1 cellular context compared by ENCODE assay signal in the genomic region with DNA sequence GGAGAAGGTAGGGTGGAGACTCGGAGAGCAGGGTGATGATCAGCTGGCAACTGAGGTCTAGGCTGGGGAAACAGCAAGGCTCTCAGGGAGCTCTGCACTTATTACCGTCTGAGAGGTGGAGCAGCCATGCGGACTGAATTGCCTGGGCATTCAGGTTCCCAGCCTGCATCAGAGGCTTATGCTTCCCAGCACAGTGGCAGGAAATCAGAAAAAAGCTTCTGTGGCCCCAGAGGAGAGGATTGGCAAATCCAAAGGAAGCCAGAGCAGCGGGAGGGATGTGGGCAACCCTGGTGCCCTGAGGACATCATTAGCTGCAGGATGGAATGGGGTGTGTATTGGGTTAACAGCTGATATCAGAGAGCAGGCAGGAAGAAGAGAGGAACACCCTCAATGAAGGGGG.
TF ChIP-seq lines count a peak whose summit lies in the region.

No MANE protein-coding gene starts in this region.

TF ChIP-seq in H1, 55 proteins besides CTCF, POLR2A, EP300 and RAD21 (continued from another document):
- TF ChIP-seq, protein P1, sequence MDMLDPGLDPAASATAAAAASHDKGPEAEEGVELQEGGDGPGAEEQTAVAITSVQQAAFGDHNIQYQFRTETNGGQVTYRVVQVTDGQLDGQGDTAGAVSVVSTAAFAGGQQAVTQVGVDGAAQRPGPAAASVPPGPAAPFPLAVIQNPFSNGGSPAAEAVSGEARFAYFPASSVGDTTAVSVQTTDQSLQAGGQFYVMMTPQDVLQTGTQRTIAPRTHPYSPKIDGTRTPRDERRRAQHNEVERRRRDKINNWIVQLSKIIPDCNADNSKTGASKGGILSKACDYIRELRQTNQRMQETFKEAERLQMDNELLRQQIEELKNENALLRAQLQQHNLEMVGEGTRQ (IDR thresholded peaks at IDR 0.05; ENCODE audit: low read length), result no peak
- TF ChIP-seq MAFK (IDR thresholded peaks at IDR 0.05; ENCODE audit: low read depth, low read length), result no peak
- TF ChIP-seq CBX5 (IDR thresholded peaks at IDR 0.05; ENCODE audit: low read depth, low read length), result no peak
- no peak for TF ChIP-seq HDAC6 (IDR thresholded peaks at IDR 0.05; ENCODE audit: low read depth, low read length)
- TF ChIP-seq TBP (IDR thresholded peaks at IDR 0.05; ENCODE audit: low read depth, low read length), result no peak
- TF ChIP-seq SUZ12 (IDR thresholded peaks at IDR 0.05; ENCODE audit: low read length), result no peak
- no peak for TF ChIP-seq PHF8 (conservative IDR thresholded peaks at IDR 0.05; ENCODE audit: low read depth, low read length)
- TF ChIP-seq SIN3A (conservative IDR thresholded peaks at IDR 0.05 in 1 of 2, IDR thresholded peaks at IDR 0.05 in 1 of 2; ENCODE audit: low read depth in 1 of 2, low read length in 2 of 2), result no peak
- no peak for TF ChIP-seq ZNF274 (IDR thresholded peaks at IDR 0.05; ENCODE audit: borderline replicate concordance, extremely low read depth, low read length)
- TF ChIP-seq GTF2F1 (IDR thresholded peaks at IDR 0.05; ENCODE audit: borderline replicate concordance, low read depth, low read length), result no peak
- no peak for TF ChIP-seq KDM4A (IDR thresholded peaks at IDR 0.05; ENCODE audit: low read depth, low read length, severe bottlenecking)
- TF ChIP-seq, protein P2, sequence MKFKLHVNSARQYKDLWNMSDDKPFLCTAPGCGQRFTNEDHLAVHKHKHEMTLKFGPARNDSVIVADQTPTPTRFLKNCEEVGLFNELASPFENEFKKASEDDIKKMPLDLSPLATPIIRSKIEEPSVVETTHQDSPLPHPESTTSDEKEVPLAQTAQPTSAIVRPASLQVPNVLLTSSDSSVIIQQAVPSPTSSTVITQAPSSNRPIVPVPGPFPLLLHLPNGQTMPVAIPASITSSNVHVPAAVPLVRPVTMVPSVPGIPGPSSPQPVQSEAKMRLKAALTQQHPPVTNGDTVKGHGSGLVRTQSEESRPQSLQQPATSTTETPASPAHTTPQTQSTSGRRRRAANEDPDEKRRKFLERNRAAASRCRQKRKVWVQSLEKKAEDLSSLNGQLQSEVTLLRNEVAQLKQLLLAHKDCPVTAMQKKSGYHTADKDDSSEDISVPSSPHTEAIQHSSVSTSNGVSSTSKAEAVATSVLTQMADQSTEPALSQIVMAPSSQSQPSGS (IDR thresholded peaks at IDR 0.05; ENCODE audit: low read length), result no peak
TF ChIP-seq in H1: peak in this region for 0.
